ENCODE assay signal across 6 cellular contexts in genomic region chr5:86896916-86897315, GRCh38.
"Had no signal": no experiment of that assay in that cellular context is flagged by ENCODE, and none has a peak within 500 bp of the region (broad histone marks: within the 10 kb centered on the region; RNA-seq: fewer than 3 reads in every experiment).

No MANE protein-coding gene starts in this region.

- H3K4me1 Mint-ChIP-seq: GM23338 had no signal

- H3K9me3 Mint-ChIP-seq: GM23338, H9 had no signal

- H3K27ac ChIP-seq: HL-60 had no signal

- H3K4me3 ChIP-seq: GM23338, K562 had no signal

- H3K4me3 Mint-ChIP-seq: GM23338, H9 had no signal

- ATAC-seq: GM23338, K562 had no signal

- H3K27ac Mint-ChIP-seq: GM23338, H9 had no signal

- DNase-seq: H9, HCEC 1CT, IMR-90 had no signal
